Comparison of ENCODE assay signal across 19 cellular contexts in the genomic region with DNA sequence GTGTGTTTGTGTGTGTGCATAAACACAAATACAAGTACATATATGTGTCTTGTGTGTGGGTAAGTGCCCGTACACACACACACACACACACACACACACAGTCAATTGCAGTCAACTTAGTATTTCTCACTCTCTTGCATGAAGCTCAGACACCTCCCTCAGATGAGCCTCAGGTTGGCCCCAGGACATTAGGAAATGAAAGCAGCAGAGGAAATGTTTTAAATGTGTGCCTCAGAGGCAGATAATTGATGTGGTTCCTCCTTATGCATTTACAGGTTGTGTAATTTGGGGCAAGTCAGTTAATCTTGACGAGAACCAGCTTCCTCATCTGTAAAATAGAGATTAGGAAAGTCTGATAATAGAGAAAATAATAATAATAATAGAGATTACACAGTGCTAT.
DNase-seq lines count a peak whose midpoint lies in the region; ATAC-seq and TF ChIP-seq lines count a peak whose summit lies in the region.
"Had no signal": no experiment of that assay in that cellular context is flagged by ENCODE, and none has a peak within 500 bp of the region (broad histone marks: within the 10 kb centered on the region; RNA-seq: fewer than 3 reads in every experiment).

No MANE protein-coding gene starts in this region.

- no peaks in the 10 kb centered on the region for H3K27me3 Mint-ChIP-seq in CD8-positive, alpha-beta T cell (ENCODE audit: low read depth)
- no peaks in the 10 kb centered on the region for H3K27me3 Mint-ChIP-seq in activated CD8-positive, alpha-beta memory T cell treated with anti-CD3 and anti-CD28 coated beads, Interleukin-2, amount 10 ng/mL, durations not matched to agents 7 days and 5 days
- no peaks in the 10 kb centered on the region for H3K27me3 Mint-ChIP-seq in CD4-positive, alpha-beta T cell
- H3K27me3 Mint-ChIP-seq: activated naive CD8-positive, alpha-beta T cell treated with anti-CD3 and anti-CD28 coated beads, Interleukin-2, amount 50 U/mL, for 24 hours had no signal

- TF ChIP-seq EP300 in suprapubic skin (IDR thresholded peaks at IDR 0.05) = no peak

- BruUV-seq in OCI-LY7 (replicated peaks; lab: Mats Ljungman, UMichigan) = no TSS peak

- DNase-seq in CD8-positive, alpha-beta T cell = no peak
- DNase-seq in Karpas-422 (peak; percentile 81), OCI-LY7 (ENCODE audit: low spot score) (peak; percentile 64), germinal center (ENCODE audit: low spot score) (peak; percentile 14), suprapubic skin (ENCODE audit: low spot score in 2 of 2) (no peak)
- DNase-seq in activated CD8-positive, alpha-beta memory T cell treated with anti-CD3 and anti-CD28 coated beads, Interleukin-2, amount 10 ng/mL, durations not matched to agents 7 days and 5 days = no peak
- DNase-seq in CD4-positive, alpha-beta T cell = no peak
- DNase-seq: activated naive CD8-positive, alpha-beta T cell treated with anti-CD3 and anti-CD28 coated beads, Interleukin-2, amount 50 U/mL, for 24 hours; activated T-cell treated with anti-CD3 and anti-CD28 coated beads, Interleukin-2, amount 50 U/mL, for 72 hours; dermis blood vessel endothelial cell; left cardiac atrium; midbrain; NCI-H1092 treated with DMSO at 0.1 percent for 48 hours; NCI-H526 treated with DMSO at 0.1 percent for 48 hours; stimulated activated CD4-positive, alpha-beta T cell treated with anti-CD3 and anti-CD28 coated beads, Interleukin-12 subunit alpha, Interleukin-12 subunit beta, amount 100 ng/mL, for 4 hours; testis had no signal

- peak overlapping the region; percentile 42 for H3K4me2 ChIP-seq in Karpas-422 (ENCODE audit: low read depth, low read length, poor library complexity, severe bottlenecking)
- H3K4me2 ChIP-seq in OCI-LY7 (ENCODE audit: low read length) = peak overlapping the region; percentile 57
- H3K4me2 ChIP-seq: neural progenitor cell had no signal

- 69% methylated on average over 2 of the region's 2 CpGs for WGBS in suprapubic skin

- intact Hi-C loops in CD8-positive, alpha-beta T cell (cut with DNase I, micrococcal nuclease) = no loop called here
- intact Hi-C loops in OCI-LY7 (cut with micrococcal nuclease; ENCODE audit: unreplicated experiment) = no loop called here
- intact Hi-C loops in CD4-positive, alpha-beta T cell (cut with DNase I, micrococcal nuclease) = no loop called here

- CTCF ChIA-PET in CD8-positive, alpha-beta T cell (lab: Charles Lee) = interaction anchor here (1.0 to 1.1 kb wide), 2 partner anchors 13 to 440 kb away, joined by 3 to 4 read pairs; no protein-coding TSS in a partner anchor
- CTCF ChIA-PET in OCI-LY7 (lab: Charles Lee; ENCODE audit: unreplicated experiment) = no interaction called here
- CTCF ChIA-PET in activated CD8-positive, alpha-beta memory T cell treated with anti-CD3 and anti-CD28 coated beads, Interleukin-2, amount 10 ng/mL, durations not matched to agents 7 days and 5 days (lab: Charles Lee) = no interaction called here
- CTCF ChIA-PET in CD4-positive, alpha-beta T cell (lab: Charles Lee) = no interaction called here

- TF ChIP-seq POLR2A in suprapubic skin (IDR thresholded peaks at IDR 0.05) = no peak

- ATAC-seq in CD8-positive, alpha-beta T cell = peak; percentile 31
- no peak for ATAC-seq in activated CD8-positive, alpha-beta memory T cell treated with anti-CD3 and anti-CD28 coated beads, Interleukin-2, amount 10 ng/mL, durations not matched to agents 7 days and 5 days
- no peak for ATAC-seq in CD4-positive, alpha-beta T cell (ENCODE audit: poor library complexity)
- no peak for ATAC-seq in HG02763 (IDR thresholded peaks at IDR 0.05; ENCODE audit: unreplicated experiment)
- ATAC-seq: activated naive CD8-positive, alpha-beta T cell treated with anti-CD3 and anti-CD28 coated beads, Interleukin-2, amount 50 U/mL, for 24 hours; left cardiac atrium; SK-N-SH treated with all-trans-retinoic acid at 6 μM for 48 hours had no signal

- no peaks in the 10 kb centered on the region for H3K36me3 Mint-ChIP-seq in CD8-positive, alpha-beta T cell
- H3K36me3 Mint-ChIP-seq in activated CD8-positive, alpha-beta memory T cell treated with anti-CD3 and anti-CD28 coated beads, Interleukin-2, amount 10 ng/mL, durations not matched to agents 7 days and 5 days = peaks cover 4% of the 10 kb centered on the region
- no peaks in the 10 kb centered on the region for H3K36me3 Mint-ChIP-seq in CD4-positive, alpha-beta T cell (ENCODE audit: low read depth)
- H3K36me3 Mint-ChIP-seq: neural progenitor cell had no signal

- H3K4me3 Mint-ChIP-seq in CD8-positive, alpha-beta T cell = no peak overlapping the region
- H3K4me3 Mint-ChIP-seq in activated CD8-positive, alpha-beta memory T cell treated with anti-CD3 and anti-CD28 coated beads, Interleukin-2, amount 10 ng/mL, durations not matched to agents 7 days and 5 days = no peak overlapping the region
- no peak overlapping the region for H3K4me3 Mint-ChIP-seq in CD4-positive, alpha-beta T cell
- H3K4me3 Mint-ChIP-seq: activated naive CD8-positive, alpha-beta T cell treated with anti-CD3 and anti-CD28 coated beads, Interleukin-2, amount 50 U/mL, for 24 hours; activated T-cell treated with anti-CD3 and anti-CD28 coated beads, Interleukin-2, amount 50 U/mL, for 72 hours; neural progenitor cell had no signal

- POLR2A ChIA-PET in CD8-positive, alpha-beta T cell (lab: Charles Lee) = no interaction called here
- POLR2A ChIA-PET in OCI-LY7 (lab: Charles Lee) = interaction anchor here (0.6 to 1.2 kb wide), 8 partner anchors 12 to 929 kb away, joined by 3 to 9 read pairs (median 4); no protein-coding TSS in a partner anchor
- POLR2A ChIA-PET in CD4-positive, alpha-beta T cell (lab: Charles Lee) = no interaction called here

- no peaks in the 10 kb centered on the region for H3K9me3 ChIP-seq in CD8-positive, alpha-beta T cell (ENCODE audit: low read length)
- H3K9me3 ChIP-seq in Karpas-422 (ENCODE audit: low read length) (no peaks in the 10 kb centered on the region), OCI-LY7 (ENCODE audit: low read length) (no peaks in the 10 kb centered on the region), suprapubic skin (no peaks in the 10 kb centered on the region)
- H3K9me3 ChIP-seq in CD4-positive, alpha-beta T cell (ENCODE audit: control insufficient read depth, low read length) = no peaks in the 10 kb centered on the region
- H3K9me3 ChIP-seq: testis had no signal

- peaks cover 2% of the 10 kb centered on the region for H3K4me1 Mint-ChIP-seq in CD8-positive, alpha-beta T cell (ENCODE audit: low read depth)
- H3K4me1 Mint-ChIP-seq in activated CD8-positive, alpha-beta memory T cell treated with anti-CD3 and anti-CD28 coated beads, Interleukin-2, amount 10 ng/mL, durations not matched to agents 7 days and 5 days = no peaks in the 10 kb centered on the region
- H3K4me1 Mint-ChIP-seq in CD4-positive, alpha-beta T cell (ENCODE audit: low read depth) = no peaks in the 10 kb centered on the region
- H3K4me1 Mint-ChIP-seq: activated naive CD8-positive, alpha-beta T cell treated with anti-CD3 and anti-CD28 coated beads, Interleukin-2, amount 50 U/mL, for 24 hours; neural progenitor cell had no signal

- H3K27ac Mint-ChIP-seq in CD8-positive, alpha-beta T cell = no peak overlapping the region
- no peak overlapping the region for H3K27ac Mint-ChIP-seq in activated CD8-positive, alpha-beta memory T cell treated with anti-CD3 and anti-CD28 coated beads, Interleukin-2, amount 10 ng/mL, durations not matched to agents 7 days and 5 days
- H3K27ac Mint-ChIP-seq in CD4-positive, alpha-beta T cell = no peak overlapping the region
- H3K27ac Mint-ChIP-seq: activated naive CD8-positive, alpha-beta T cell treated with anti-CD3 and anti-CD28 coated beads, Interleukin-2, amount 50 U/mL, for 24 hours; activated T-cell treated with anti-CD3 and anti-CD28 coated beads, Interleukin-2, amount 50 U/mL, for 72 hours; neural progenitor cell had no signal

- peaks cover 10% of the 10 kb centered on the region for H3K4me1 ChIP-seq in CD8-positive, alpha-beta T cell (ENCODE audit: insufficient read depth, low read length)
- H3K4me1 ChIP-seq in Karpas-422 (ENCODE audit: low read length) (peaks cover 34% of the 10 kb centered on the region), OCI-LY7 (ENCODE audit: insufficient read depth, low read length, poor library complexity, severe bottlenecking) (peaks cover 35% of the 10 kb centered on the region), suprapubic skin (no peaks in the 10 kb centered on the region)
- H3K4me1 ChIP-seq: neural progenitor cell, testis had no signal

- H3K27me3 ChIP-seq in CD8-positive, alpha-beta T cell (ENCODE audit: insufficient read depth, low read length) = no peaks in the 10 kb centered on the region
- no peaks in the 10 kb centered on the region for H3K27me3 ChIP-seq in Karpas-422 (ENCODE audit: low read length)
- H3K27me3 ChIP-seq in suprapubic skin = no peaks in the 10 kb centered on the region
- H3K27me3 ChIP-seq in CD4-positive, alpha-beta T cell (ENCODE audit: control insufficient read depth, insufficient read depth, low read length) = no peaks in the 10 kb centered on the region
- H3K27me3 ChIP-seq: neural progenitor cell, testis had no signal

- no peaks in the 10 kb centered on the region for H3K36me3 ChIP-seq in CD8-positive, alpha-beta T cell (ENCODE audit: insufficient read depth, low read length)
- H3K36me3 ChIP-seq in Karpas-422 (ENCODE audit: insufficient read depth, low read length) (no peaks in the 10 kb centered on the region), OCI-LY7 (ENCODE audit: insufficient read depth, low read length) (no peaks in the 10 kb centered on the region), suprapubic skin (no peaks in the 10 kb centered on the region)
- H3K36me3 ChIP-seq: neural progenitor cell had no signal

- H3K79me2 ChIP-seq in Karpas-422 (ENCODE audit: low read length) (no peaks in the 10 kb centered on the region), OCI-LY7 (ENCODE audit: insufficient read depth, low read depth, low read length) (no peaks in the 10 kb centered on the region)

- H3K9me2 ChIP-seq in Karpas-422 (replicated peaks; ENCODE audit: insufficient read depth, low read length) (no peaks in the 10 kb centered on the region), OCI-LY7 (ENCODE audit: insufficient read depth, low read length) (no peaks in the 10 kb centered on the region)

- no peaks in the 10 kb centered on the region for H3K9me3 Mint-ChIP-seq in CD8-positive, alpha-beta T cell
- H3K9me3 Mint-ChIP-seq in activated CD8-positive, alpha-beta memory T cell treated with anti-CD3 and anti-CD28 coated beads, Interleukin-2, amount 10 ng/mL, durations not matched to agents 7 days and 5 days (ENCODE audit: low read depth) = peaks cover 7% of the 10 kb centered on the region
- H3K9me3 Mint-ChIP-seq in CD4-positive, alpha-beta T cell = no peaks in the 10 kb centered on the region
- H3K9me3 Mint-ChIP-seq: activated naive CD8-positive, alpha-beta T cell treated with anti-CD3 and anti-CD28 coated beads, Interleukin-2, amount 50 U/mL, for 24 hours; neural progenitor cell had no signal

- no peak overlapping the region for H3K9ac ChIP-seq in Karpas-422 (ENCODE audit: low read length)
- H3K9ac ChIP-seq: neural progenitor cell had no signal

- no peaks in the 10 kb centered on the region for H4K20me1 ChIP-seq in Karpas-422 (ENCODE audit: insufficient read depth, low read depth, low read length)
- no peaks in the 10 kb centered on the region for H4K20me1 ChIP-seq in OCI-LY7 (ENCODE audit: insufficient read depth, low read length)

- H3K27ac ChIP-seq in CD8-positive, alpha-beta T cell (ENCODE audit: low read depth, low read length) = no peak overlapping the region
- H3K27ac ChIP-seq in Karpas-422 (ENCODE audit: low read length) = peak overlapping the region; percentile 71
- H3K27ac ChIP-seq in OCI-LY7 (ENCODE audit: low read depth, low read length, poor library complexity, severe bottlenecking) = peak overlapping the region; percentile 24
- no peak overlapping the region for H3K27ac ChIP-seq in suprapubic skin
- H3K27ac ChIP-seq in CD4-positive, alpha-beta T cell (ENCODE audit: low read depth, low read length) = no peak overlapping the region
- H3K27ac ChIP-seq: neural progenitor cell, testis had no signal

- H2AFZ ChIP-seq in Karpas-422 (ENCODE audit: low read length) (0 out of 2 replicates have a peak overlapping the region, but pooled peaks have one; percentile 21), OCI-LY7 (ENCODE audit: low read length) (peak overlapping the region; percentile 59; the same call in 1 of the 2 replicates)
- H2AFZ ChIP-seq: neural progenitor cell had no signal

- TF ChIP-seq CTCF in CD8-positive, alpha-beta T cell (IDR thresholded peaks at IDR 0.05) = no peak
- no peak for TF ChIP-seq CTCF in OCI-LY7 (conservative IDR thresholded peaks at IDR 0.05; ENCODE audit: low read length)
- no peak for TF ChIP-seq CTCF in suprapubic skin (IDR thresholded peaks at IDR 0.05)
- TF ChIP-seq CTCF in CD4-positive, alpha-beta T cell (IDR thresholded peaks at IDR 0.05) = no peak

- H3K4me3 ChIP-seq in CD8-positive, alpha-beta T cell (ENCODE audit: low read depth, low read length) = no peak overlapping the region
- H3K4me3 ChIP-seq in Karpas-422 (ENCODE audit: low read length) (no peak overlapping the region), OCI-LY7 (ENCODE audit: low read depth, low read length, poor library complexity, severe bottlenecking) (peak overlapping the region; percentile 24), suprapubic skin (no peak overlapping the region)
- H3K4me3 ChIP-seq: neural progenitor cell, testis had no signal

Comparison
In these comparisons a context has a peak if more than half of its experiments do, and no peak if none do; other contexts are left out.
1. DNase-seq: peak in Karpas-422 (single experiment), OCI-LY7 (single experiment) and germinal center (single experiment); none in CD8-positive, alpha-beta T cell (0 of 7), activated CD8-positive, alpha-beta memory T cell treated with anti-CD3 and anti-CD28 coated beads, Interleukin-2, amount 10 ng/mL, durations not matched to agents 7 days and 5 days (single experiment), suprapubic skin (0 of 2) and CD4-positive, alpha-beta T cell (0 of 10).
2. H3K27ac ChIP-seq: peak in Karpas-422 (single experiment) and OCI-LY7 (single experiment); none in CD8-positive, alpha-beta T cell (single experiment), suprapubic skin (single experiment) and CD4-positive, alpha-beta T cell (single experiment).